In the genomic region with DNA sequence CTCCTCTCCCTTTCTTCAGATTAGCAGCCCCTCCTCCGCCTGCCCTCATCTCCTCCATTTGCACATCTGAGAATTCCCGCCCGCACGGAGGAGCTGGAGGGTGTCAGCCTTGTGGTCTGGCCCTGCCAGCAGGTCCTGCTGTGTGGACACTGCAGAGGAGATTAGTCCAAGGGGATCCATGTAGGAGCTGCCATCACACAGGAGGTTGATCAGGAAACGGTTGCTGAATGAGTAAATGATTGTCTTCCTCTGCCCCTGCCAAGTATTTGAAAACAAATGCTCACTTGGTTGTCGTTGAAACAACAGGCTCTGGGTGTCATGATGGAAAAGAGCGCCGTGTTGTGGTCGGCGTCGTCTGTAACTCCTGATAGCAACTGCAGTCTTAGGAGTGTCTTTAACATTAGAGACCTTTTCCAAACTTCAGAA, we compare ENCODE assay signal across 15 cellular contexts.
DNase-seq lines count a peak whose midpoint lies in the region; FAIRE-seq and TF ChIP-seq lines count a peak whose summit lies in the region.
"Had no signal": no experiment of that assay in that cellular context is flagged by ENCODE, and none has a peak within 500 bp of the region (broad histone marks: within the 10 kb centered on the region; RNA-seq: fewer than 3 reads in every experiment).

No MANE protein-coding gene starts in this region.

- intact Hi-C loops in kidney (cut with DNase I) (no loop called here), testis (cut with DNase I; ENCODE audit: low total_unique reads) (no loop called here)

- H3K4me1 ChIP-seq in kidney (ENCODE audit: control insufficient read depth in 1 of 2, insufficient read depth in 1 of 2, low read depth in 1 of 2, low read length in 2 of 2), result peaks cover 0 to 2% of the 10 kb centered on the region in 2 donors
- no peaks in the 10 kb centered on the region for H3K4me1 ChIP-seq in testis

- H3K27ac ChIP-seq in kidney (ENCODE audit: low read depth in 2 of 2, low read length in 2 of 2) (no peak overlapping the region), testis (no peak overlapping the region)
- H3K27ac ChIP-seq: stomach had no signal

- TF ChIP-seq CTCF in cardiac fibroblast (IDR thresholded peaks at IDR 0.05; ENCODE audit: low read depth, low read length), result no peak
- TF ChIP-seq CTCF in kidney (IDR thresholded peaks at IDR 0.05; ENCODE audit: borderline replicate concordance, extremely low read depth, insufficient read depth), result no peak
- no peak for TF ChIP-seq CTCF in testis (IDR thresholded peaks at IDR 0.05)

- no peak overlapping the region for H3K4me3 Mint-ChIP-seq in activated naive CD4-positive, alpha-beta T cell treated with anti-CD3 and anti-CD28 coated beads, Interleukin-2, amount 10 ng/mL, durations not matched to agents 7 days and 5 days
- H3K4me3 Mint-ChIP-seq: CD4-positive, alpha-beta memory T cell had no signal

- WGBS in testis, 2 donors, result 71 to 78% methylated on average over 11 of the region's 11 CpGs

- peaks cover 7 to 12% of the 10 kb centered on the region in 2 donors for H3K36me3 ChIP-seq in kidney (ENCODE audit: control insufficient read depth in 1 of 2, insufficient read depth in 2 of 2, low read length in 2 of 2)
- H3K36me3 ChIP-seq in testis (ENCODE audit: low read depth, missing control alignments), result no peaks in the 10 kb centered on the region

- no peak for TF ChIP-seq POLR2A in erythroblast (IDR thresholded peaks at IDR 0.05; ENCODE audit: low read length)
- TF ChIP-seq POLR2A in testis (IDR thresholded peaks at IDR 0.05), result no peak

- no peak for FAIRE-seq in kidney (lab: Jason Lieb, UNC)

- H3K9me3 Mint-ChIP-seq in activated naive CD4-positive, alpha-beta T cell treated with anti-CD3 and anti-CD28 coated beads, Interleukin-2, amount 10 ng/mL, durations not matched to agents 7 days and 5 days, result no peaks in the 10 kb centered on the region
- H3K9me3 Mint-ChIP-seq: CD4-positive, alpha-beta memory T cell had no signal

- no peaks in the 10 kb centered on the region for H3K27me3 Mint-ChIP-seq in activated naive CD4-positive, alpha-beta T cell treated with anti-CD3 and anti-CD28 coated beads, Interleukin-2, amount 10 ng/mL, durations not matched to agents 7 days and 5 days
- H3K27me3 Mint-ChIP-seq: CD4-positive, alpha-beta memory T cell had no signal

- H3K27ac Mint-ChIP-seq in activated naive CD4-positive, alpha-beta T cell treated with anti-CD3 and anti-CD28 coated beads, Interleukin-2, amount 10 ng/mL, durations not matched to agents 7 days and 5 days, result no peak overlapping the region

- H3K9me3 ChIP-seq in kidney (ENCODE audit: control insufficient read depth in 1 of 2, low read length in 2 of 2), result no peaks in the 10 kb centered on the region
- no peaks in the 10 kb centered on the region for H3K9me3 ChIP-seq in testis
- H3K9me3 ChIP-seq: esophagus muscularis mucosa, stomach had no signal

- DNase-seq in NCI-H226 (peak; percentile 9), cardiac fibroblast (ENCODE audit: low read depth in 2 of 2) (peak; percentile 43 to 60), kidney (peak; percentile 41), smooth muscle cell of the brain vasculature (ENCODE audit: low read depth, low spot score) (peak; percentile 52), erythroblast (lab: John Stamatoyannopoulos, UW) (no peak), testis (no peak)
- DNase-seq in activated naive CD4-positive, alpha-beta T cell treated with anti-CD3 and anti-CD28 coated beads, Interleukin-2, amount 10 ng/mL, durations not matched to agents 7 days and 5 days, result no peak
- DNase-seq: activated CD4-positive, alpha-beta T cell treated with anti-CD3 and anti-CD28 coated beads, Interleukin-2, amount 50 U/mL, for 4 hours; caudate nucleus; CD4-positive, alpha-beta memory T cell; GDM1; NCI-H345; stomach; T-helper 2 cell had no signal

- CTCF ChIA-PET in activated naive CD4-positive, alpha-beta T cell treated with anti-CD3 and anti-CD28 coated beads, Interleukin-2, amount 10 ng/mL, durations not matched to agents 7 days and 5 days (lab: Charles Lee), result no interaction called here

- H3K36me3 Mint-ChIP-seq in activated naive CD4-positive, alpha-beta T cell treated with anti-CD3 and anti-CD28 coated beads, Interleukin-2, amount 10 ng/mL, durations not matched to agents 7 days and 5 days, result peaks cover 47% of the 10 kb centered on the region

- no peak overlapping the region for H3K9ac ChIP-seq in kidney (ENCODE audit: low read length in 2 of 2)

- H3K4me3 ChIP-seq in cardiac fibroblast (replicated peaks in 1 of 2; ENCODE audit: low read depth in 2 of 2, low read length in 2 of 2) (no peak overlapping the region), kidney (ENCODE audit: low read length in 2 of 2) (no peak overlapping the region), testis (no peak overlapping the region)
- H3K4me3 ChIP-seq: esophagus muscularis mucosa, stomach had no signal

- H3K4me1 Mint-ChIP-seq in activated naive CD4-positive, alpha-beta T cell treated with anti-CD3 and anti-CD28 coated beads, Interleukin-2, amount 10 ng/mL, durations not matched to agents 7 days and 5 days, result no peaks in the 10 kb centered on the region
- H3K4me1 Mint-ChIP-seq: CD4-positive, alpha-beta memory T cell had no signal

- H3K27me3 ChIP-seq in testis, result no peaks in the 10 kb centered on the region
- H3K27me3 ChIP-seq: esophagus muscularis mucosa, stomach had no signal

Comparison
In these comparisons a context has a peak if more than half of its experiments do, and no peak if none do; other contexts are left out.
1. DNase-seq: peak in NCI-H226 (single experiment), cardiac fibroblast (2 of 2), kidney (single experiment) and smooth muscle cell of the brain vasculature (single experiment); none in erythroblast (0 of 2), activated naive CD4-positive, alpha-beta T cell treated with anti-CD3 and anti-CD28 coated beads, Interleukin-2, amount 10 ng/mL, durations not matched to agents 7 days and 5 days (single experiment) and testis (single experiment).